ENCODE assay signal across 1 cellular context in the genomic region with DNA sequence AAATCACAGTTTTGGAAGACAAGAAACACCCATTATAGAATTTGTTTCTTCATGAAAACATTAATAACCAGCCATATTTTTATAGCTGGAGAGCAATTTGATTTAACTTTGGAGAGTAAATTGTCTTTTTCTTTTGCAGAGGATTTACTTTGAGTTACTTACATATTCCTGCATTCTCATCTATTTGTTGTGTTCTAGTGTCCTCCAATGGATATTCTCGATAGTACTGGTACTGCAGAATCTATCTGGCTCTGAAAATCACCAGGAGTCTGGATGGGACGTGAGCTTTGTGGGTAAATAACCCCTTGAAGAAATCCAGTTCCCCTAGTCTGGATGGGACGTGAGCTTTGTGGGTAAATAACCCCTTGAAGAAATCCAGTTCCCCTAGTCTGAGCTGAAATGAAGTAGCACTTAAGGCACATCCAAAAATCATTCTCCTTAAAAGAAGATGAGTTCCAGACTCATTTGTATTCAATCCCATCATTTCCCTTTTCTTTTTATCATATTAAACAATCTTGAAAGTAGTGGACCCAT.
TF ChIP-seq lines count a peak whose summit lies in the region.

No MANE protein-coding gene starts in this region.

TF ChIP-seq in GM12878, 131 proteins besides CTCF, POLR2A, EP300 and RAD21 (continued from another document):
- TF ChIP-seq PAX5 (IDR thresholded peaks at IDR 0.05; ENCODE audit: borderline replicate concordance, low read depth, low read length) = no peak
- TF ChIP-seq BCL11A (IDR thresholded peaks at IDR 0.05; ENCODE audit: low read depth, low read length) = no peak
- no peak for TF ChIP-seq ZNF207 (IDR thresholded peaks at IDR 0.05; ENCODE audit: borderline replicate concordance)
- no peak for TF ChIP-seq HDAC2 (IDR thresholded peaks at IDR 0.05)
- TF ChIP-seq TBL1XR1 (IDR thresholded peaks at IDR 0.05; ENCODE audit: low read depth, low read length) = no peak
- TF ChIP-seq, protein P1, sequence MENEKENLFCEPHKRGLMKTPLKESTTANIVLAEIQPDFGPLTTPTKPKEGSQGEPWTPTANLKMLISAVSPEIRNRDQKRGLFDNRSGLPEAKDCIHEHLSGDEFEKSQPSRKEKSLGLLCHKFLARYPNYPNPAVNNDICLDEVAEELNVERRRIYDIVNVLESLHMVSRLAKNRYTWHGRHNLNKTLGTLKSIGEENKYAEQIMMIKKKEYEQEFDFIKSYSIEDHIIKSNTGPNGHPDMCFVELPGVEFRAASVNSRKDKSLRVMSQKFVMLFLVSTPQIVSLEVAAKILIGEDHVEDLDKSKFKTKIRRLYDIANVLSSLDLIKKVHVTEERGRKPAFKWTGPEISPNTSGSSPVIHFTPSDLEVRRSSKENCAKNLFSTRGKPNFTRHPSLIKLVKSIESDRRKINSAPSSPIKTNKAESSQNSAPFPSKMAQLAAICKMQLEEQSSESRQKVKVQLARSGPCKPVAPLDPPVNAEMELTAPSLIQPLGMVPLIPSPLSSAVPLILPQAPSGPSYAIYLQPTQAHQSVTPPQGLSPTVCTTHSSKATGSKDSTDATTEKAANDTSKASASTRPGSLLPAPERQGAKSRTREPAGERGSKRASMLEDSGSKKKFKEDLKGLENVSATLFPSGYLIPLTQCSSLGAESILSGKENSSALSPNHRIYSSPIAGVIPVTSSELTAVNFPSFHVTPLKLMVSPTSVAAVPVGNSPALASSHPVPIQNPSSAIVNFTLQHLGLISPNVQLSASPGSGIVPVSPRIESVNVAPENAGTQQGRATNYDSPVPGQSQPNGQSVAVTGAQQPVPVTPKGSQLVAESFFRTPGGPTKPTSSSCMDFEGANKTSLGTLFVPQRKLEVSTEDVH (IDR thresholded peaks at IDR 0.05; ENCODE audit: low read depth, partially characterized antibody) = no peak
- TF ChIP-seq, protein P2, sequence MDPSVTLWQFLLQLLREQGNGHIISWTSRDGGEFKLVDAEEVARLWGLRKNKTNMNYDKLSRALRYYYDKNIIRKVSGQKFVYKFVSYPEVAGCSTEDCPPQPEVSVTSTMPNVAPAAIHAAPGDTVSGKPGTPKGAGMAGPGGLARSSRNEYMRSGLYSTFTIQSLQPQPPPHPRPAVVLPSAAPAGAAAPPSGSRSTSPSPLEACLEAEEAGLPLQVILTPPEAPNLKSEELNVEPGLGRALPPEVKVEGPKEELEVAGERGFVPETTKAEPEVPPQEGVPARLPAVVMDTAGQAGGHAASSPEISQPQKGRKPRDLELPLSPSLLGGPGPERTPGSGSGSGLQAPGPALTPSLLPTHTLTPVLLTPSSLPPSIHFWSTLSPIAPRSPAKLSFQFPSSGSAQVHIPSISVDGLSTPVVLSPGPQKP (IDR thresholded peaks at IDR 0.05; ENCODE audit: low read depth, low read length) = no peak
- TF ChIP-seq STAT1 (conservative IDR thresholded peaks at IDR 0.05) = no peak
TF ChIP-seq in GM12878: peak in this region for 0.
